In genomic region chr14:54387328-54387727, GRCh38 we compare ENCODE assay signal across 19 cellular contexts.
"Had no signal": no experiment of that assay in that cellular context is flagged by ENCODE, and none has a peak within 500 bp of the region (broad histone marks: within the 10 kb centered on the region; RNA-seq: fewer than 3 reads in every experiment).

No MANE protein-coding gene starts in this region.

- H3K9me3 Mint-ChIP-seq: activated naive CD4-positive, alpha-beta T cell treated with anti-CD3 and anti-CD28 coated beads, Interleukin-2, amount 50 U/mL, for 24 hours; brain; dendritic cell treated with granulocyte-macrophage colony-stimulating factor and Interleukin-4, amounts not matched to agents 40 ng/mL and 50 ng/mL, for 4 days; natural killer cell had no signal

- H3K36me3 ChIP-seq: right atrium auricular region, WERI-Rb-1 had no signal

- FAIRE-seq: endometrium, islet of Langerhans had no signal

- H3K27ac ChIP-seq: foreskin keratinocyte, right atrium auricular region, WERI-Rb-1 had no signal

- DNase-seq: activated CD4-positive, alpha-beta T cell treated with anti-CD3 and anti-CD28 coated beads for 1 hour; activated CD4-positive, alpha-beta T cell treated with anti-CD3 and anti-CD28 coated beads, Interleukin-2, amount 50 U/mL, for 1 hour; activated CD8-positive, alpha-beta T cell treated with anti-CD3 and anti-CD28 coated beads, Interleukin-2, amount 10 ng/mL, durations not matched to agents 7 days and 5 days; activated gamma-delta T cell treated with Interleukin-2 at 50 U/mL for 16 hours; anterior cingulate cortex; effector CD4-positive, alpha-beta T cell; foreskin keratinocyte; hippocampal formation; natural killer cell; stimulated activated CD4-positive, alpha-beta T cell treated with anti-CD3 and anti-CD28 coated beads, Interleukin-4, amount 100 ng/mL, for 24 hours; stimulated activated naive CD8-positive, alpha-beta T cell treated with anti-CD3 and anti-CD28 coated beads, Interleukin-15, Interleukin-2, amounts not matched to agents 100 U/mL and 50 U/mL, for 24 hours; WERI-Rb-1 had no signal

- H3K9me3 ChIP-seq: right atrium auricular region had no signal

- ATAC-seq: activated CD8-positive, alpha-beta T cell treated with anti-CD3 and anti-CD28 coated beads, Interleukin-2, amount 10 ng/mL, durations not matched to agents 7 days and 5 days; foreskin keratinocyte; natural killer cell; stimulated activated naive CD8-positive, alpha-beta T cell treated with anti-CD3 and anti-CD28 coated beads, Interleukin-15, Interleukin-2, amounts not matched to agents 100 U/mL and 50 U/mL, for 24 hours had no signal

- H3K27ac Mint-ChIP-seq: activated CD8-positive, alpha-beta T cell treated with anti-CD3 and anti-CD28 coated beads, Interleukin-2, amount 10 ng/mL, durations not matched to agents 7 days and 5 days; activated naive CD4-positive, alpha-beta T cell treated with anti-CD3 and anti-CD28 coated beads, Interleukin-2, amount 50 U/mL, for 24 hours; brain; dendritic cell treated with granulocyte-macrophage colony-stimulating factor and Interleukin-4, amounts not matched to agents 40 ng/mL and 50 ng/mL, for 4 days; natural killer cell had no signal

- H3K4me1 ChIP-seq: foreskin keratinocyte, right atrium auricular region had no signal

- H3K36me3 Mint-ChIP-seq: activated naive CD4-positive, alpha-beta T cell treated with anti-CD3 and anti-CD28 coated beads, Interleukin-2, amount 50 U/mL, for 24 hours; brain; natural killer cell had no signal

- H3K27me3 ChIP-seq: right atrium auricular region had no signal

- H3K4me3 ChIP-seq: lung, right atrium auricular region had no signal

- H3K4me1 Mint-ChIP-seq: activated naive CD4-positive, alpha-beta T cell treated with anti-CD3 and anti-CD28 coated beads, Interleukin-2, amount 50 U/mL, for 24 hours; brain; natural killer cell had no signal

- H3K4me3 Mint-ChIP-seq: activated CD8-positive, alpha-beta T cell treated with anti-CD3 and anti-CD28 coated beads, Interleukin-2, amount 10 ng/mL, durations not matched to agents 7 days and 5 days; activated naive CD4-positive, alpha-beta T cell treated with anti-CD3 and anti-CD28 coated beads, Interleukin-2, amount 50 U/mL, for 24 hours; brain; dendritic cell treated with granulocyte-macrophage colony-stimulating factor and Interleukin-4, amounts not matched to agents 40 ng/mL and 50 ng/mL, for 4 days; natural killer cell had no signal
